Comparison of ENCODE assay signal across 1 cellular context in genomic region chr19:41263042-41263849, GRCh38.
TF ChIP-seq lines count a peak whose summit lies in the region.

No MANE protein-coding gene starts in this region.

TF ChIP-seq in HepG2, 621 proteins besides CTCF, POLR2A, EP300 and RAD21 (continued from another document):
- TF ChIP-seq HMGXB3 (CRISPR knock-in tag; IDR thresholded peaks at IDR 0.05; ENCODE audit: borderline replicate concordance) (peak; percentile 98), ZSCAN31 (CRISPR knock-in tag; IDR thresholded peaks at IDR 0.05; ENCODE audit: low read depth) (peak; percentile 60; the same call in 1 of the 2 replicates), AGO2 (optimal IDR thresholded peaks at IDR 0.05; ENCODE audit: low read depth, low read length) (peak; percentile 17), ZNF264 (CRISPR knock-in tag; IDR thresholded peaks at IDR 0.05) (no peak), POGK (CRISPR knock-in tag; conservative IDR thresholded peaks at IDR 0.05) (0 out of 2 replicates have a peak, but pooled peaks have one; percentile 19), MYPOP (CRISPR knock-in tag; IDR thresholded peaks at IDR 0.05) (0 out of 2 replicates have a peak, but pooled peaks have one; percentile 9), ZBTB38 (CRISPR knock-in tag; IDR thresholded peaks at IDR 0.05) (no peak), ZNF761 (CRISPR knock-in tag; conservative IDR thresholded peaks at IDR 0.05) (no peak), ZC3H4 (CRISPR knock-in tag; IDR thresholded peaks at IDR 0.05; ENCODE audit: borderline replicate concordance) (peak; percentile 58; the same call in 1 of the 2 replicates), NR2F1 (CRISPR knock-in tag; IDR thresholded peaks at IDR 0.05) (no peak), FOXP4 (CRISPR knock-in tag; IDR thresholded peaks at IDR 0.05) (0 out of 2 replicates have a peak, but pooled peaks have one; percentile 9), ZNF501 (CRISPR knock-in tag; IDR thresholded peaks at IDR 0.05) (peak; percentile 7; the same call in 1 of the 2 replicates), THAP7 (CRISPR knock-in tag; IDR thresholded peaks at IDR 0.05) (0 out of 2 replicates have a peak, but pooled peaks have one; percentile 14)
